8 cellular contexts compared by ENCODE assay signal in genomic region chr11:43643898-43644625, GRCh38.
DNase-seq lines count a peak whose midpoint lies in the region; ATAC-seq and TF ChIP-seq lines count a peak whose summit lies in the region.

No MANE protein-coding gene starts in this region.

- no peak overlapping the region for H3K27ac ChIP-seq in mucosa of rectum (ENCODE audit: low read depth in 2 of 2, low read length in 2 of 2)

- peak; percentile 65 for DNase-seq in DMS153 (lab: John Stamatoyannopoulos, UW)
- DNase-seq in HuH-7.5 (ENCODE audit: low spot score): peak; percentile 51
- peak; percentile 94 for DNase-seq in OCI-M1 (lab: John Stamatoyannopoulos, UW)
- DNase-seq in activated T-cell treated with anti-CD3 and anti-CD28 coated beads, Interleukin-2, amount 50 U/mL, for 1 hour: peak; percentile 84
- DNase-seq in erythroblast (lab: John Stamatoyannopoulos, UW): peak; percentile 92 to 94
- peak; percentile 71 to 72 for DNase-seq in stimulated activated CD8-positive, alpha-beta memory T cell treated with anti-CD3 and anti-CD28 coated beads, Interleukin-4, amount 100 ng/mL, for 4 hours (ENCODE audit: low read depth in 2 of 2, low spot score in 1 of 2)

- ATAC-seq in GM21528 (IDR thresholded peaks at IDR 0.05; ENCODE audit: low FRiP score, unreplicated experiment): peak; percentile 99

- H3K4me3 ChIP-seq in mucosa of rectum (ENCODE audit: low read length in 2 of 2): peak overlapping the region; percentile 77 to 97

- H3K36me3 ChIP-seq in mucosa of rectum (ENCODE audit: control insufficient read depth in 2 of 2, insufficient read depth in 2 of 2, low read length in 2 of 2): no peaks in the 10 kb centered on the region

- H3K9me3 ChIP-seq in mucosa of rectum (ENCODE audit: control insufficient read depth in 2 of 2, low read length in 2 of 2): no peaks in the 10 kb centered on the region

- H3K9ac ChIP-seq in mucosa of rectum (ENCODE audit: low read depth in 1 of 2, low read length in 2 of 2): peak overlapping the region; percentile 74

- H3K4me1 ChIP-seq in mucosa of rectum (ENCODE audit: control insufficient read depth in 2 of 2, insufficient read depth in 2 of 2, low read length in 2 of 2): peaks cover 4 to 9% of the 10 kb centered on the region in 2 donors

- TF ChIP-seq POLR2A in erythroblast (IDR thresholded peaks at IDR 0.05; ENCODE audit: low read length): peak; percentile 75

- peaks cover 0 to 2% of the 10 kb centered on the region in 2 donors for H3K27me3 ChIP-seq in mucosa of rectum (ENCODE audit: control insufficient read depth in 2 of 2, insufficient read depth in 2 of 2, low read length in 2 of 2)
